ENCODE assay signal across 9 cellular contexts in genomic region chr11:8080069-8080670, GRCh38. TPM values are rescaled to one million over a fixed set of nuclear protein-coding genes. Genes with fewer than 3 reads are reported as not detected.
DNase-seq lines count a peak whose midpoint lies in the region; ATAC-seq and TF ChIP-seq lines count a peak whose summit lies in the region.
"Had no signal": no experiment of that assay in that cellular context is flagged by ENCODE, and none has a peak within 500 bp of the region (broad histone marks: within the 10 kb centered on the region; RNA-seq: fewer than 3 reads in every experiment).

No MANE protein-coding gene starts in this region.

- ATAC-seq in Panc1 (peak; percentile 24), HG02759 (IDR thresholded peaks at IDR 0.05; ENCODE audit: unreplicated experiment) (no peak), HG03108 (IDR thresholded peaks at IDR 0.05; ENCODE audit: unreplicated experiment) (no peak), GM19324 (IDR thresholded peaks at IDR 0.05; ENCODE audit: low FRiP score, unreplicated experiment) (no peak), HG03442 (IDR thresholded peaks at IDR 0.05; ENCODE audit: unreplicated experiment) (no peak)

- peaks cover 2 to 11% (median 7%) of the 10 kb centered on the region in 4 donors for H3K4me1 Mint-ChIP-seq in CD4-positive, alpha-beta memory T cell

- H3K36me3 ChIP-seq in CD4-positive, alpha-beta memory T cell (ENCODE audit: insufficient read depth, low read length) = no peaks in the 10 kb centered on the region
- H3K36me3 ChIP-seq in Panc1 (ENCODE audit: control insufficient read depth, insufficient read depth, low read length) = no peaks in the 10 kb centered on the region
- no peaks in the 10 kb centered on the region for H3K36me3 ChIP-seq in prostate gland

- no peak overlapping the region for H3K27ac ChIP-seq in CD4-positive, alpha-beta memory T cell (ENCODE audit: low read depth, low read length)
- H3K27ac ChIP-seq in Panc1 (ENCODE audit: low read length) (no peak overlapping the region), prostate gland (peak overlapping the region in 1 of 2 donors; percentile 24)

- no peaks in the 10 kb centered on the region for H3K9me3 Mint-ChIP-seq in CD4-positive, alpha-beta memory T cell

- WGBS in prostate gland = 80% methylated on average over 24 of the region's 24 CpGs

- H3K4me1 ChIP-seq in CD4-positive, alpha-beta memory T cell (ENCODE audit: insufficient read depth, low read length) = peaks cover 7% of the 10 kb centered on the region
- H3K4me1 ChIP-seq in Panc1 (ENCODE audit: control insufficient read depth, insufficient read depth, low read length) (no peaks in the 10 kb centered on the region; the same call in 1 of the 2 replicates), prostate gland (replicated peaks) (no peaks in the 10 kb centered on the region)

- in situ Hi-C loops in Panc1 (cut with HindIII; ENCODE audit: low pct_unique_long_range_greater_than_20kb, low sequenced_read_pairs) = no loop called here

- DNase-seq in CD4-positive, alpha-beta memory T cell = no peak
- no peak for DNase-seq in Panc1 (ENCODE audit: low read depth, low spot score)
- DNase-seq in fibroblast of pulmonary artery (ENCODE audit: low read depth) = no peak
- no peak for DNase-seq in prostate gland (ENCODE audit: low spot score)
- DNase-seq: cerebellar nuclear complex had no signal

- no peak for TF ChIP-seq POLR2A in prostate gland (IDR thresholded peaks at IDR 0.05)

- TF ChIP-seq CTCF in Panc1 (IDR thresholded peaks at IDR 0.05) = no peak
- TF ChIP-seq CTCF in fibroblast of pulmonary artery (IDR thresholded peaks at IDR 0.05; ENCODE audit: low read length, missing control alignments) = no peak
- no peak for TF ChIP-seq CTCF in prostate gland (IDR thresholded peaks at IDR 0.05)

- CTCF ChIA-PET in CD4-positive, alpha-beta memory T cell (lab: Charles Lee; ENCODE audit: partially characterized antibody) = interaction anchor here (1.1 to 2.9 kb wide), 5 partner anchors 9 to 94 kb away, joined by 3 to 13 read pairs (median 4); no protein-coding TSS in a partner anchor
- CTCF ChIA-PET in Panc1 (lab: Charles Lee) = interaction anchor here (0.6 kb wide), 1 partner anchor 10 kb away, joined by 4 read pairs; no protein-coding TSS in a partner anchor

- peaks cover 22% of the 10 kb centered on the region for H3K27me3 ChIP-seq in CD4-positive, alpha-beta memory T cell (ENCODE audit: insufficient read depth, low read length)
- peaks cover 18% of the 10 kb centered on the region for H3K27me3 ChIP-seq in Panc1 (ENCODE audit: control insufficient read depth, insufficient read depth, low read length)
- no peaks in the 10 kb centered on the region for H3K27me3 ChIP-seq in prostate gland (replicated peaks; ENCODE audit: insufficient read depth)

- POLR2A ChIA-PET in CD4-positive, alpha-beta memory T cell (lab: Charles Lee; ENCODE audit: partially characterized antibody) = no interaction called here
- POLR2A ChIA-PET in Panc1 (lab: Charles Lee) = no interaction called here

- H3K4me3 ChIP-seq in CD4-positive, alpha-beta memory T cell (ENCODE audit: low read length in 2 of 2) = no peak overlapping the region
- peak overlapping the region; percentile 41 to 56; a peak in 3 of 4 replicates for H3K4me3 ChIP-seq in Panc1 (ENCODE audit: low read depth in 2 of 2, low read length in 2 of 2)
- peak overlapping the region; percentile 50 for H3K4me3 ChIP-seq in fibroblast of pulmonary artery (replicated peaks; ENCODE audit: low read depth, low read length)
- H3K4me3 ChIP-seq in prostate gland = peak overlapping the region; percentile 50 to 51

- no peak overlapping the region for H3K27ac Mint-ChIP-seq in CD4-positive, alpha-beta memory T cell

- H3K9me3 ChIP-seq in CD4-positive, alpha-beta memory T cell (ENCODE audit: control insufficient read depth in 1 of 2, low read length in 2 of 2) = no peaks in the 10 kb centered on the region
- H3K9me3 ChIP-seq in Panc1 (ENCODE audit: control insufficient read depth, insufficient read depth, low read depth, low read length) = no peaks in the 10 kb centered on the region
- H3K9me3 ChIP-seq in prostate gland = no peaks in the 10 kb centered on the region

- no peaks in the 10 kb centered on the region for H3K36me3 Mint-ChIP-seq in CD4-positive, alpha-beta memory T cell

- BruUV-seq in Panc1 (replicated peaks; lab: Mats Ljungman, UMichigan) = no TSS peak

- peak overlapping the region; percentile 62 to 84 (median 70) for H3K4me3 Mint-ChIP-seq in CD4-positive, alpha-beta memory T cell

- intact Hi-C loops in CD4-positive, alpha-beta memory T cell (cut with micrococcal nuclease) = no loop called here
- intact Hi-C loops in Panc1 (cut with micrococcal nuclease; ENCODE audit: unreplicated experiment) = no loop called here
- intact Hi-C loops in prostate gland (cut with DNase I) = no loop called here

- H3K27me3 Mint-ChIP-seq in CD4-positive, alpha-beta memory T cell = peaks cover 33 to 41% of the 10 kb centered on the region in 2 donors

RNA-seq across cellular contexts. Expression of gene TUB, which starts 0.8 kb away (rescaled TPM):
- under 1 TPM; 0.26 to 0.36 TPM for total RNA-seq in CD4-positive, alpha-beta memory T cell
- under 1 TPM in 1 of 2 donors, not detected in 1; 0.15 TPM for polyA plus RNA-seq in CD4-positive, alpha-beta memory T cell
- 4.3 TPM for total RNA-seq in Panc1 (2021; ENCODE audit: unreplicated experiment)
- 2.3 TPM for polyA plus RNA-seq in Panc1 (2012; ENCODE audit: insufficient read length)
- 10 to 100 TPM in 1 of 2 donors, 1 to 10 TPM in 1; 9.2 to 14.5 TPM for total RNA-seq in prostate gland

Comparison
In these comparisons a context has a peak if more than half of its experiments do, and no peak if none do; other contexts are left out.
1. H3K4me3 ChIP-seq: peak in Panc1 (2 of 2), fibroblast of pulmonary artery (single experiment) and prostate gland (2 of 2); none in CD4-positive, alpha-beta memory T cell (0 of 2).